ENCODE assay signal across 2 cellular contexts in genomic region chr20:17990278-17990972, GRCh38.
TF ChIP-seq lines count a peak whose summit lies in the region.

No MANE protein-coding gene starts in this region.

TF ChIP-seq in HepG2, 621 proteins besides CTCF, POLR2A, EP300 and RAD21:
- TF ChIP-seq, protein P1, sequence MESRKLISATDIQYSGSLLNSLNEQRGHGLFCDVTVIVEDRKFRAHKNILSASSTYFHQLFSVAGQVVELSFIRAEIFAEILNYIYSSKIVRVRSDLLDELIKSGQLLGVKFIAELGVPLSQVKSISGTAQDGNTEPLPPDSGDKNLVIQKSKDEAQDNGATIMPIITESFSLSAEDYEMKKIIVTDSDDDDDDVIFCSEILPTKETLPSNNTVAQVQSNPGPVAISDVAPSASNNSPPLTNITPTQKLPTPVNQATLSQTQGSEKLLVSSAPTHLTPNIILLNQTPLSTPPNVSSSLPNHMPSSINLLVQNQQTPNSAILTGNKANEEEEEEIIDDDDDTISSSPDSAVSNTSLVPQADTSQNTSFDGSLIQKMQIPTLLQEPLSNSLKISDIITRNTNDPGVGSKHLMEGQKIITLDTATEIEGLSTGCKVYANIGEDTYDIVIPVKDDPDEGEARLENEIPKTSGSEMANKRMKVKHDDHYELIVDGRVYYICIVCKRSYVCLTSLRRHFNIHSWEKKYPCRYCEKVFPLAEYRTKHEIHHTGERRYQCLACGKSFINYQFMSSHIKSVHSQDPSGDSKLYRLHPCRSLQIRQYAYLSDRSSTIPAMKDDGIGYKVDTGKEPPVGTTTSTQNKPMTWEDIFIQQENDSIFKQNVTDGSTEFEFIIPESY (CRISPR knock-in tag; IDR thresholded peaks at IDR 0.05): no peak
- TF ChIP-seq, protein P2, sequence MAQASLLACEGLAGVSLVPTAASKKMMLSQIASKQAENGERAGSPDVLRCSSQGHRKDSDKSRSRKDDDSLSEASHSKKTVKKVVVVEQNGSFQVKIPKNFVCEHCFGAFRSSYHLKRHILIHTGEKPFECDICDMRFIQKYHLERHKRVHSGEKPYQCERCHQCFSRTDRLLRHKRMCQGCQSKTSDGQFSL (CRISPR knock-in tag; IDR thresholded peaks at IDR 0.05): peak; percentile 84; the same call in 1 of the 2 replicates
- TF ChIP-seq, protein P3, sequence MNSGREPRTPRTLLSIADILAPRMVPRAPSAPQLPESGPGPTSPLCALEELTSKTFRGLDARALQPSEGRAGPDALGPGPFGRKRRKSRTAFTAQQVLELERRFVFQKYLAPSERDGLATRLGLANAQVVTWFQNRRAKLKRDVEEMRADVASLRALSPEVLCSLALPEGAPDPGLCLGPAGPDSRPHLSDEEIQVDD (CRISPR knock-in tag; IDR thresholded peaks at IDR 0.05; ENCODE audit: borderline replicate concordance): no peak
- TF ChIP-seq ZBTB21 (CRISPR knock-in tag; IDR thresholded peaks at IDR 0.05): no peak
- no peak for TF ChIP-seq KDM5B (CRISPR knock-in tag; IDR thresholded peaks at IDR 0.05; ENCODE audit: borderline replicate concordance)
- TF ChIP-seq ZKSCAN5 (CRISPR knock-in tag; IDR thresholded peaks at IDR 0.05): no peak
- no peak for TF ChIP-seq PITX1 (CRISPR knock-in tag; IDR thresholded peaks at IDR 0.05)
- 0 out of 2 replicates have a peak, but pooled peaks have one; percentile 4 for TF ChIP-seq RBFOX2 (IDR thresholded peaks at IDR 0.05; ENCODE audit: low read depth, low read length)
- peak; percentile 91 for TF ChIP-seq CEBPB (IDR thresholded peaks at IDR 0.05; ENCODE audit: borderline replicate concordance, low read depth, low read length)
- TF ChIP-seq CEBPG (CRISPR knock-in tag; IDR thresholded peaks at IDR 0.05): peak; percentile 47; the same call in 1 of the 2 replicates
- TF ChIP-seq ELF3 (CRISPR knock-in tag; IDR thresholded peaks at IDR 0.05): no peak

TF ChIP-seq in H1, 55 proteins besides CTCF, POLR2A, EP300 and RAD21:
- TF ChIP-seq CEBPB (IDR thresholded peaks at IDR 0.05; ENCODE audit: low read depth, low read length) (peak; percentile 83), SIX5 (IDR thresholded peaks at IDR 0.05; ENCODE audit: low read depth, low read length) (no peak)
